8 cellular contexts compared by ENCODE assay signal in genomic region chr9:131349881-131350563, GRCh38. TPM values are rescaled to one million over a fixed set of nuclear protein-coding genes. Genes with fewer than 3 reads are reported as not detected.
A peak's percentile ranks its signal among the peaks of the same experiment; 100 is the strongest.
DNase-seq lines count a peak whose midpoint lies in the region; ATAC-seq and TF ChIP-seq lines count a peak whose summit lies in the region.

No MANE protein-coding gene starts in this region.

- H3K4me3 Mint-ChIP-seq in activated naive CD4-positive, alpha-beta T cell treated with anti-CD3 and anti-CD28 coated beads for 36 hours = peak overlapping the region; percentile 11
- no peak overlapping the region for H3K4me3 Mint-ChIP-seq in glutamatergic neuron (ENCODE audit: unreplicated experiment)

- H3K36me3 ChIP-seq in osteoblast (ENCODE audit: insufficient read depth, low read length) = no peaks in the 10 kb centered on the region

- H3K27me3 Mint-ChIP-seq in activated naive CD4-positive, alpha-beta T cell treated with anti-CD3 and anti-CD28 coated beads for 36 hours (ENCODE audit: low read depth) = no peaks in the 10 kb centered on the region
- peaks cover 5% of the 10 kb centered on the region for H3K27me3 Mint-ChIP-seq in glutamatergic neuron (ENCODE audit: unreplicated experiment)

- peaks cover 7% of the 10 kb centered on the region for H3K4me1 Mint-ChIP-seq in activated naive CD4-positive, alpha-beta T cell treated with anti-CD3 and anti-CD28 coated beads for 36 hours (ENCODE audit: low read depth)
- H3K4me1 Mint-ChIP-seq in glutamatergic neuron (ENCODE audit: low read depth, unreplicated experiment) = peaks cover 3% of the 10 kb centered on the region

- H3K9me3 ChIP-seq in osteoblast (ENCODE audit: low read depth, low read length) = no peaks in the 10 kb centered on the region

- TF ChIP-seq CTCF in GM12875 (IDR thresholded peaks at IDR 0.05; ENCODE audit: borderline replicate concordance, insufficient read depth, low read depth, low read length) (peak; percentile 88), glutamatergic neuron (IDR thresholded peaks at IDR 0.05; ENCODE audit: partially characterized antibody, unreplicated experiment) (peak; percentile 57), osteoblast (IDR thresholded peaks at IDR 0.05; ENCODE audit: extremely low read depth, low read depth, low read length) (peak; percentile 82)

- no peaks in the 10 kb centered on the region for H4K20me1 ChIP-seq in osteoblast (ENCODE audit: insufficient read depth, low read length)

- no peaks in the 10 kb centered on the region for H3K79me2 ChIP-seq in osteoblast (ENCODE audit: insufficient read depth, low read length)

- H3K36me3 Mint-ChIP-seq in activated naive CD4-positive, alpha-beta T cell treated with anti-CD3 and anti-CD28 coated beads for 36 hours (ENCODE audit: low read depth) = no peaks in the 10 kb centered on the region
- H3K36me3 Mint-ChIP-seq in glutamatergic neuron (ENCODE audit: unreplicated experiment) = no peaks in the 10 kb centered on the region

- ATAC-seq in SK-N-SH treated with all-trans-retinoic acid at 6 μM for 48 hours = peak; percentile 99
- no peak for ATAC-seq in HG03469 (IDR thresholded peaks at IDR 0.05; ENCODE audit: unreplicated experiment)

- no peak overlapping the region for H3K4me3 ChIP-seq in GM12875 (ENCODE audit: low read depth, low read length)
- peak overlapping the region; percentile 45 for H3K4me3 ChIP-seq in osteoblast (ENCODE audit: insufficient read depth, low read length)

- H3K4me1 ChIP-seq in osteoblast (ENCODE audit: insufficient read depth, low read length) = peaks cover 7% of the 10 kb centered on the region

- CTCF ChIA-PET in activated naive CD4-positive, alpha-beta T cell treated with anti-CD3 and anti-CD28 coated beads for 36 hours (lab: Charles Lee) = interaction anchor here (0.6 to 2.6 kb wide), 40 partner anchors 8 to 412 kb away, joined by 3 to 14 read pairs (median 4); partner anchors contain the start of gene POMT1

- DNase-seq in NCI-H1105 (lab: John Stamatoyannopoulos, UW) (peak; percentile 76), glutamatergic neuron (peak; percentile 94), osteoblast (ENCODE audit: insufficient read length, low spot score, missing footprints) (peak; percentile 95)
- peak; percentile 95 for DNase-seq in activated naive CD4-positive, alpha-beta T cell treated with anti-CD3 and anti-CD28 coated beads for 36 hours

- H3K9me3 Mint-ChIP-seq in activated naive CD4-positive, alpha-beta T cell treated with anti-CD3 and anti-CD28 coated beads for 36 hours = no peaks in the 10 kb centered on the region
- peaks cover 2% of the 10 kb centered on the region for H3K9me3 Mint-ChIP-seq in glutamatergic neuron (ENCODE audit: unreplicated experiment)

- intact Hi-C loops in activated naive CD4-positive, alpha-beta T cell treated with anti-CD3 and anti-CD28 coated beads for 36 hours (cut with micrococcal nuclease) = loop anchor here (1.0 to 10.0 kb wide), 6 partner anchors 61 to 397 kb away; partner anchors contain the start of gene POMT1

- peak overlapping the region; percentile 11 for H3K27ac Mint-ChIP-seq in activated naive CD4-positive, alpha-beta T cell treated with anti-CD3 and anti-CD28 coated beads for 36 hours
- no peak overlapping the region for H3K27ac Mint-ChIP-seq in glutamatergic neuron (ENCODE audit: unreplicated experiment)

- no peak overlapping the region for H3K27ac ChIP-seq in osteoblast (ENCODE audit: low read depth, low read length)
- peak overlapping the region; percentile 36 for H3K27ac ChIP-seq in temporal lobe (ENCODE audit: low read depth, low read length)

- H2AFZ ChIP-seq in osteoblast (ENCODE audit: low read length) = peak overlapping the region; percentile 94

- H3K4me2 ChIP-seq in osteoblast (ENCODE audit: insufficient read depth, low read length) = peak overlapping the region; percentile 70

- H3K27me3 ChIP-seq in osteoblast (ENCODE audit: insufficient read depth, low read length) = no peaks in the 10 kb centered on the region

TF ChIP-seq in SK-N-SH treated with all-trans-retinoic acid at 6 μM for 48 hours, 23 proteins besides CTCF, POLR2A, EP300 and RAD21:
- TF ChIP-seq GLIS3 (CRISPR knock-in tag; IDR thresholded peaks at IDR 0.05) (no peak), ZNF70 (CRISPR knock-in tag; IDR thresholded peaks at IDR 0.05) (no peak), PATZ1 (CRISPR knock-in tag; IDR thresholded peaks at IDR 0.05; ENCODE audit: borderline replicate concordance) (peak; percentile 76; the same call in 1 of the 2 replicates), RARB (CRISPR knock-in tag; IDR thresholded peaks at IDR 0.05) (no peak)

RNA-seq across cellular contexts. Expression of gene PRRC2B, which starts 43.9 kb away (rescaled TPM):
- 100 to 1,000 TPM; 157 to 171 TPM for total RNA-seq in activated naive CD4-positive, alpha-beta T cell treated with anti-CD3 and anti-CD28 coated beads for 36 hours
- total RNA-seq in glutamatergic neuron (ENCODE audit: unreplicated experiment) (489 TPM), osteoblast (61.6 and 70.9 TPM in 2 replicates), temporal lobe (259 TPM)
